In genomic region chr3:108091498-108092259, GRCh38 we compare ENCODE assay signal across 8 cellular contexts. TPM values are rescaled to one million over a fixed set of nuclear protein-coding genes. Genes with fewer than 3 reads are reported as not detected.
DNase-seq lines count a peak whose midpoint lies in the region; ATAC-seq, FAIRE-seq and TF ChIP-seq lines count a peak whose summit lies in the region.

No MANE protein-coding gene starts in this region.

- H3K9me3 ChIP-seq in astrocyte (ENCODE audit: insufficient read depth, low read depth, low read length) = no peaks in the 10 kb centered on the region

- H3K4me3 ChIP-seq in astrocyte (ENCODE audit: insufficient read depth, low read depth, low read length) = peak overlapping the region; percentile 81

- no peaks in the 10 kb centered on the region for H4K20me1 ChIP-seq in astrocyte (ENCODE audit: insufficient read depth, low read length)

- H3K4me2 ChIP-seq in astrocyte (ENCODE audit: low read length) = peak overlapping the region; percentile 92

- H3K4me3 Mint-ChIP-seq in astrocyte (ENCODE audit: unreplicated experiment) = peak overlapping the region; percentile 81

- peak overlapping the region; percentile 61 for H3K27ac ChIP-seq in astrocyte (ENCODE audit: low read depth, low read length)

- peaks cover 24% of the 10 kb centered on the region for H3K27me3 Mint-ChIP-seq in astrocyte (ENCODE audit: low read depth, unreplicated experiment)

- H3K9ac ChIP-seq in astrocyte (ENCODE audit: low read length) = peak overlapping the region; percentile 82

- H3K9me3 Mint-ChIP-seq in astrocyte (ENCODE audit: unreplicated experiment) = no peaks in the 10 kb centered on the region

- DNase-seq in RPMI8226 = peak; percentile 7
- peak; percentile 16 for DNase-seq in astrocyte (ENCODE audit: low read depth)
- peak; percentile 40 for DNase-seq in iPS-NIHi7 (ENCODE audit: extremely low spot score)
- DNase-seq in stimulated activated CD4-positive, alpha-beta T cell treated with anti-CD3 and anti-CD28 coated beads, Interleukin-2, amount 100 ng/mL, for 24 hours = peak; percentile 42
- no peak for DNase-seq in GDM1 (lab: John Stamatoyannopoulos, UW)

- ATAC-seq in GM21717 (IDR thresholded peaks at IDR 0.05; ENCODE audit: unreplicated experiment) (peak; percentile 4), GM18907 (IDR thresholded peaks at IDR 0.05; ENCODE audit: unreplicated experiment) (no peak), HG02870 (IDR thresholded peaks at IDR 0.05; ENCODE audit: unreplicated experiment) (no peak)

- no peak for FAIRE-seq in astrocyte (lab: Jason Lieb, UNC)

- no peaks in the 10 kb centered on the region for H3K36me3 ChIP-seq in astrocyte (ENCODE audit: insufficient read depth, low read length)

- no peaks in the 10 kb centered on the region for H3K36me3 Mint-ChIP-seq in astrocyte (ENCODE audit: low read depth, unreplicated experiment)

- peaks cover 36% of the 10 kb centered on the region for H3K79me2 ChIP-seq in astrocyte (ENCODE audit: insufficient read depth, low read length)

- peaks cover 2% of the 10 kb centered on the region for H3K27me3 ChIP-seq in astrocyte (ENCODE audit: insufficient read depth, low read length)

- no peak for TF ChIP-seq CTCF in astrocyte (IDR thresholded peaks at IDR 0.05; ENCODE audit: insufficient read depth, low read depth, low read length)

- peak overlapping the region; percentile 99 for H2AFZ ChIP-seq in astrocyte (ENCODE audit: low read depth, low read length)

- H3K4me1 ChIP-seq in astrocyte (ENCODE audit: insufficient read depth, low read length) = peaks cover 14% of the 10 kb centered on the region

- H3K27ac Mint-ChIP-seq in astrocyte (ENCODE audit: unreplicated experiment) = no peak overlapping the region

- peaks cover 2% of the 10 kb centered on the region for H3K4me1 Mint-ChIP-seq in astrocyte (ENCODE audit: low read depth, unreplicated experiment)

RNA-seq across cellular contexts. Expression of gene CD47, which starts 0.8 kb away (rescaled TPM):
- total RNA-seq in astrocyte = 33.8 and 34.4 TPM in 2 replicates
